ENCODE assay signal across 1 cellular context in genomic region chr2:215625207-215625606, GRCh38.
A peak's percentile ranks its signal among the peaks of the same experiment; 100 is the strongest.
TF ChIP-seq lines count a peak whose summit lies in the region.

No MANE protein-coding gene starts in this region.

TF ChIP-seq in HepG2, 621 proteins besides CTCF, POLR2A, EP300 and RAD21 (continued from another document):
- TF ChIP-seq ZHX2 (IDR thresholded peaks at IDR 0.05; ENCODE audit: low read depth): no peak
- TF ChIP-seq ZHX2 (CRISPR knock-in tag; IDR thresholded peaks at IDR 0.05; ENCODE audit: borderline replicate concordance): no peak
- TF ChIP-seq, protein P1, sequence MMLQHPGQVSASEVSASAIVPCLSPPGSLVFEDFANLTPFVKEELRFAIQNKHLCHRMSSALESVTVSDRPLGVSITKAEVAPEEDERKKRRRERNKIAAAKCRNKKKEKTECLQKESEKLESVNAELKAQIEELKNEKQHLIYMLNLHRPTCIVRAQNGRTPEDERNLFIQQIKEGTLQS (CRISPR knock-in tag; IDR thresholded peaks at IDR 0.05): no peak
- TF ChIP-seq MYC (CRISPR knock-in tag; IDR thresholded peaks at IDR 0.05; ENCODE audit: borderline replicate concordance): no peak
- TF ChIP-seq BORCS8-MEF2B (CRISPR knock-in tag; IDR thresholded peaks at IDR 0.05): no peak
- TF ChIP-seq, protein P2, sequence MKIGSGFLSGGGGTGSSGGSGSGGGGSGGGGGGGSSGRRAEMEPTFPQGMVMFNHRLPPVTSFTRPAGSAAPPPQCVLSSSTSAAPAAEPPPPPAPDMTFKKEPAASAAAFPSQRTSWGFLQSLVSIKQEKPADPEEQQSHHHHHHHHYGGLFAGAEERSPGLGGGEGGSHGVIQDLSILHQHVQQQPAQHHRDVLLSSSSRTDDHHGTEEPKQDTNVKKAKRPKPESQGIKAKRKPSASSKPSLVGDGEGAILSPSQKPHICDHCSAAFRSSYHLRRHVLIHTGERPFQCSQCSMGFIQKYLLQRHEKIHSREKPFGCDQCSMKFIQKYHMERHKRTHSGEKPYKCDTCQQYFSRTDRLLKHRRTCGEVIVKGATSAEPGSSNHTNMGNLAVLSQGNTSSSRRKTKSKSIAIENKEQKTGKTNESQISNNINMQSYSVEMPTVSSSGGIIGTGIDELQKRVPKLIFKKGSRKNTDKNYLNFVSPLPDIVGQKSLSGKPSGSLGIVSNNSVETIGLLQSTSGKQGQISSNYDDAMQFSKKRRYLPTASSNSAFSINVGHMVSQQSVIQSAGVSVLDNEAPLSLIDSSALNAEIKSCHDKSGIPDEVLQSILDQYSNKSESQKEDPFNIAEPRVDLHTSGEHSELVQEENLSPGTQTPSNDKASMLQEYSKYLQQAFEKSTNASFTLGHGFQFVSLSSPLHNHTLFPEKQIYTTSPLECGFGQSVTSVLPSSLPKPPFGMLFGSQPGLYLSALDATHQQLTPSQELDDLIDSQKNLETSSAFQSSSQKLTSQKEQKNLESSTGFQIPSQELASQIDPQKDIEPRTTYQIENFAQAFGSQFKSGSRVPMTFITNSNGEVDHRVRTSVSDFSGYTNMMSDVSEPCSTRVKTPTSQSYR (CRISPR knock-in tag; IDR thresholded peaks at IDR 0.05; ENCODE audit: borderline replicate concordance): peak; percentile 85; the same call in 1 of the 2 replicates
- no peak for TF ChIP-seq SMAD1 (CRISPR knock-in tag; IDR thresholded peaks at IDR 0.05; ENCODE audit: borderline replicate concordance, low read depth)
- TF ChIP-seq ZNF296 (CRISPR knock-in tag; conservative IDR thresholded peaks at IDR 0.05): no peak
- no peak for TF ChIP-seq DPF2 (CRISPR knock-in tag; IDR thresholded peaks at IDR 0.05; ENCODE audit: borderline replicate concordance, low read depth)
- no peak for TF ChIP-seq ZNF337 (CRISPR knock-in tag; IDR thresholded peaks at IDR 0.05; ENCODE audit: borderline replicate concordance, low read depth)
- no peak for TF ChIP-seq NFIC (IDR thresholded peaks at IDR 0.05; ENCODE audit: low read length)
- TF ChIP-seq KMT2B (CRISPR knock-in tag; IDR thresholded peaks at IDR 0.05): no peak
- TF ChIP-seq E2F2 (CRISPR knock-in tag; IDR thresholded peaks at IDR 0.05; ENCODE audit: borderline replicate concordance): no peak
- no peak for TF ChIP-seq REL (CRISPR knock-in tag; conservative IDR thresholded peaks at IDR 0.05)
- TF ChIP-seq, protein P3, sequence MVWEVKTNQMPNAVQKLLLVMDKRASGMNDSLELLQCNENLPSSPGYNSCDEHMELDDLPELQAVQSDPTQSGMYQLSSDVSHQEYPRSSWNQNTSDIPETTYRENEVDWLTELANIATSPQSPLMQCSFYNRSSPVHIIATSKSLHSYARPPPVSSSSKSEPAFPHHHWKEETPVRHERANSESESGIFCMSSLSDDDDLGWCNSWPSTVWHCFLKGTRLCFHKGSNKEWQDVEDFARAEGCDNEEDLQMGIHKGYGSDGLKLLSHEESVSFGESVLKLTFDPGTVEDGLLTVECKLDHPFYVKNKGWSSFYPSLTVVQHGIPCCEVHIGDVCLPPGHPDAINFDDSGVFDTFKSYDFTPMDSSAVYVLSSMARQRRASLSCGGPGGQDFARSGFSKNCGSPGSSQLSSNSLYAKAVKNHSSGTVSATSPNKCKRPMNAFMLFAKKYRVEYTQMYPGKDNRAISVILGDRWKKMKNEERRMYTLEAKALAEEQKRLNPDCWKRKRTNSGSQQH (CRISPR knock-in tag; IDR thresholded peaks at IDR 0.05; ENCODE audit: low read depth): no peak
- no peak for TF ChIP-seq HNRNPUL1 (IDR thresholded peaks at IDR 0.05; ENCODE audit: low read depth, low read length)
- no peak for TF ChIP-seq ZNF543 (CRISPR knock-in tag; IDR thresholded peaks at IDR 0.05)
- TF ChIP-seq ZNF234 (CRISPR knock-in tag; conservative IDR thresholded peaks at IDR 0.05): 0 out of 2 replicates have a peak, but pooled peaks have one; percentile 46
- TF ChIP-seq ZNF709 (CRISPR knock-in tag; IDR thresholded peaks at IDR 0.05): no peak
- TF ChIP-seq, protein P4, sequence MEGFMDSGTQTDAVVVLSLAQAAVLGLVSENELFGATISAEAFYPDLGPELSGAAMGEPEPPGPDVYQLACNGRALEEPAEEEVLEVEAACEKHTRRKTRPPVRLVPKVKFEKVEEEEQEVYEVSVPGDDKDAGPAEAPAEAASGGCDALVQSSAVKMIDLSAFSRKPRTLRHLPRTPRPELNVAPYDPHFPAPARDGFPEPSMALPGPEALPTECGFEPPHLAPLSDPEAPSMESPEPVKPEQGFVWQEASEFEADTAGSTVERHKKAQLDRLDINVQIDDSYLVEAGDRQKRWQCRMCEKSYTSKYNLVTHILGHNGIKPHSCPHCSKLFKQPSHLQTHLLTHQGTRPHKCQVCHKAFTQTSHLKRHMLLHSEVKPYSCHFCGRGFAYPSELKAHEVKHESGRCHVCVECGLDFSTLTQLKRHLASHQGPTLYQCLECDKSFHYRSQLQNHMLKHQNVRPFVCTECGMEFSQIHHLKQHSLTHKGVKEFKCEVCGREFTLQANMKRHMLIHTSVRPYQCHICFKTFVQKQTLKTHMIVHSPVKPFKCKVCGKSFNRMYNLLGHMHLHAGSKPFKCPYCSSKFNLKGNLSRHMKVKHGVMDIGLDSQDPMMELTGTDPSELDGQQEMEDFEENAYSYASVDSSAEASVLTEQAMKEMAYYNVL (CRISPR knock-in tag; IDR thresholded peaks at IDR 0.05; ENCODE audit: borderline replicate concordance): no peak
- no peak for TF ChIP-seq ZBTB10 (CRISPR knock-in tag; IDR thresholded peaks at IDR 0.05; ENCODE audit: borderline replicate concordance)
- no peak for TF ChIP-seq ZFP41 (CRISPR knock-in tag; IDR thresholded peaks at IDR 0.05; ENCODE audit: borderline replicate concordance)
- TF ChIP-seq, protein P5, sequence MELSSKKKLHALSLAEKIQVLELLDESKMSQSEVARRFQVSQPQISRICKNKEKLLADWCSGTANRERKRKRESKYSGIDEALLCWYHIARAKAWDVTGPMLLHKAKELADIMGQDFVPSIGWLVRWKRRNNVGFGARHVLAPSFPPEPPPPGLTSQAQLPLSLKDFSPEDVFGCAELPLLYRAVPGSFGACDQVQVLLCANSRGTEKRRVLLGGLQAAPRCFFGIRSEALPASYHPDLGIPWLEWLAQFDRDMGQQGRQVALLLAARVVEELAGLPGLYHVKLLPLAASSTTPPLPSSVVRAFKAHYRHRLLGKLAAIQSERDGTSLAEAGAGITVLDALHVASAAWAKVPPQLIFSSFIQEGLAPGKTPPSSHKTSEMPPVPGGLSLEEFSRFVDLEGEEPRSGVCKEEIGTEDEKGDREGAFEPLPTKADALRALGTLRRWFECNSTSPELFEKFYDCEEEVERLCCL (CRISPR knock-in tag; IDR thresholded peaks at IDR 0.05; ENCODE audit: borderline replicate concordance): no peak
- no peak for TF ChIP-seq ZBTB4 (CRISPR knock-in tag; IDR thresholded peaks at IDR 0.05; ENCODE audit: borderline replicate concordance)
TF ChIP-seq in HepG2: peak in this region for 4.
